Comparison of ENCODE assay signal across 1 cellular context in the genomic region with DNA sequence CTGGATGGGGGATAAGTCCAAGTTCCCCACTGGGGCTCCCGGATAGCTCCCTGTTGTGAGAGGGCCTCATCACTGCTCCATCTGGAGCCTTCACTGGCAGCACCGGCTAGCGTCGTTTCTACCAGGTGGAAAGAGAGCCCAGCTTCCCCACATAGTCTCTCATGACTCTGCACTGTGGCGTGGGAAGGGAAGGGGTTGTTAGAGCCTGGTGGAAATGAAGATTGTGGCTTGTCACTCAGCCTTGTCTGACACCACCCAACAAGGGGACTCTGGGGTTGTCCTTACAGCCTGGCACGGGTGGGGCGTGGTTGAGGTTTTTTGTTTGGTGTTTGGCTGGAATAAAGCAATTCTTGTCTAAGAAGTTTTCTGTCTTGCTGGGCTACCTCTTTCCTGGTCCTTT.
TF ChIP-seq lines count a peak whose summit lies in the region.

No MANE protein-coding gene starts in this region.

TF ChIP-seq in IMR-90, 13 proteins besides CTCF, POLR2A, EP300 and RAD21:
- TF ChIP-seq BHLHE40 (IDR thresholded peaks at IDR 0.05; ENCODE audit: low read depth, low read length) (no peak), MAFK (IDR thresholded peaks at IDR 0.05; ENCODE audit: low read depth, low read length) (no peak), CHD1 (IDR thresholded peaks at IDR 0.05; ENCODE audit: low read depth, low read length) (no peak), MXI1 (IDR thresholded peaks at IDR 0.05; ENCODE audit: borderline replicate concordance, low read depth, low read length) (no peak), RCOR1 (IDR thresholded peaks at IDR 0.05; ENCODE audit: insufficient replicate concordance, low read length) (no peak), MAZ (IDR thresholded peaks at IDR 0.05; ENCODE audit: borderline replicate concordance, low read depth, low read length) (no peak), RFX5 (IDR thresholded peaks at IDR 0.05; ENCODE audit: low read depth, low read length) (no peak), FOS (IDR thresholded peaks at IDR 0.05; ENCODE audit: low read depth, low read length) (no peak), NFE2L2 (IDR thresholded peaks at IDR 0.05; ENCODE audit: low read depth, low read length) (no peak), CEBPB (IDR thresholded peaks at IDR 0.05; ENCODE audit: low read depth, low read length) (no peak), SMC3 (IDR thresholded peaks at IDR 0.05; ENCODE audit: low read depth, low read length) (no peak)
- TF ChIP-seq, protein P1, sequence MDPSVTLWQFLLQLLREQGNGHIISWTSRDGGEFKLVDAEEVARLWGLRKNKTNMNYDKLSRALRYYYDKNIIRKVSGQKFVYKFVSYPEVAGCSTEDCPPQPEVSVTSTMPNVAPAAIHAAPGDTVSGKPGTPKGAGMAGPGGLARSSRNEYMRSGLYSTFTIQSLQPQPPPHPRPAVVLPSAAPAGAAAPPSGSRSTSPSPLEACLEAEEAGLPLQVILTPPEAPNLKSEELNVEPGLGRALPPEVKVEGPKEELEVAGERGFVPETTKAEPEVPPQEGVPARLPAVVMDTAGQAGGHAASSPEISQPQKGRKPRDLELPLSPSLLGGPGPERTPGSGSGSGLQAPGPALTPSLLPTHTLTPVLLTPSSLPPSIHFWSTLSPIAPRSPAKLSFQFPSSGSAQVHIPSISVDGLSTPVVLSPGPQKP (IDR thresholded peaks at IDR 0.05; ENCODE audit: borderline replicate concordance, low read depth, low read length), result no peak
- TF ChIP-seq, protein P2, sequence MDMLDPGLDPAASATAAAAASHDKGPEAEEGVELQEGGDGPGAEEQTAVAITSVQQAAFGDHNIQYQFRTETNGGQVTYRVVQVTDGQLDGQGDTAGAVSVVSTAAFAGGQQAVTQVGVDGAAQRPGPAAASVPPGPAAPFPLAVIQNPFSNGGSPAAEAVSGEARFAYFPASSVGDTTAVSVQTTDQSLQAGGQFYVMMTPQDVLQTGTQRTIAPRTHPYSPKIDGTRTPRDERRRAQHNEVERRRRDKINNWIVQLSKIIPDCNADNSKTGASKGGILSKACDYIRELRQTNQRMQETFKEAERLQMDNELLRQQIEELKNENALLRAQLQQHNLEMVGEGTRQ (IDR thresholded peaks at IDR 0.05; ENCODE audit: low read depth, low read length), result no peak
